21 cellular contexts compared by ENCODE assay signal in genomic region chr20:37868998-37869861, GRCh38. TPM values are rescaled to one million over a fixed set of nuclear protein-coding genes. Genes with fewer than 3 reads are reported as not detected.
DNase-seq lines count a peak whose midpoint lies in the region; ATAC-seq and TF ChIP-seq lines count a peak whose summit lies in the region.
"Had no signal": no experiment of that assay in that cellular context is flagged by ENCODE, and none has a peak within 500 bp of the region (broad histone marks: within the 10 kb centered on the region; RNA-seq: fewer than 3 reads in every experiment).

No MANE protein-coding gene starts in this region.

- no peak for TF ChIP-seq POLR2A in testis (IDR thresholded peaks at IDR 0.05)

- H3K4me3 Mint-ChIP-seq in effector memory CD8-positive, alpha-beta T cell, result no peak overlapping the region
- H3K4me3 Mint-ChIP-seq in endothelial cell (ENCODE audit: unreplicated experiment), result no peak overlapping the region
- H3K4me3 Mint-ChIP-seq: activated CD4-positive, alpha-beta T cell treated with anti-CD3 and anti-CD28 coated beads, Interleukin-2, amount 10 ng/mL, durations not matched to agents 7 days and 5 days; activated naive CD8-positive, alpha-beta T cell treated with anti-CD3 and anti-CD28 coated beads for 36 hours; HFFc6 had no signal

- H3K27me3 ChIP-seq in testis, result no peaks in the 10 kb centered on the region
- H3K27me3 ChIP-seq: BLaER1 treated with 17β-estradiol and CSF1 and Interleukin-3, amounts not matched to agents 10 nM and 100 nM; breast epithelium; heart right ventricle had no signal

- H3K36me3 Mint-ChIP-seq in effector memory CD8-positive, alpha-beta T cell (ENCODE audit: insufficient read depth), result peaks cover 8% of the 10 kb centered on the region
- H3K36me3 Mint-ChIP-seq in endothelial cell (ENCODE audit: low read depth, unreplicated experiment), result peaks cover 29% of the 10 kb centered on the region

- no peak for ATAC-seq in effector memory CD8-positive, alpha-beta T cell (replicated peaks)
- ATAC-seq: heart right ventricle, Right ventricle myocardium inferior had no signal

- no peak overlapping the region for H3K4me3 ChIP-seq in testis
- H3K4me3 ChIP-seq: BLaER1 treated with 17β-estradiol and CSF1 and Interleukin-3, amounts not matched to agents 10 nM and 100 nM; breast epithelium; heart right ventricle; smooth muscle cell had no signal

- intact Hi-C loops in posterior vena cava (cut with DNase I), result no loop called here
- intact Hi-C loops in testis (cut with DNase I; ENCODE audit: low total_unique reads), result no loop called here

- TF ChIP-seq CTCF in testis (IDR thresholded peaks at IDR 0.05), result no peak
- TF ChIP-seq CTCF in endothelial cell (IDR thresholded peaks at IDR 0.05; ENCODE audit: unreplicated experiment), result no peak

- H3K27ac ChIP-seq in testis, result no peak overlapping the region
- H3K27ac ChIP-seq: 22Rv1; BLaER1 treated with 17β-estradiol and CSF1 and Interleukin-3, amounts not matched to agents 10 nM and 100 nM; breast epithelium; heart right ventricle had no signal

- WGBS in testis, 2 donors, result 78 to 93% methylated on average over 5 to 8 of the region's 8 CpGs

- no peaks in the 10 kb centered on the region for H3K9me3 ChIP-seq in testis
- H3K9me3 ChIP-seq: BLaER1 treated with 17β-estradiol and CSF1 and Interleukin-3, amounts not matched to agents 10 nM and 100 nM; breast epithelium; heart right ventricle had no signal

- peak overlapping the region; percentile 57 to 83 for H3K27ac Mint-ChIP-seq in effector memory CD8-positive, alpha-beta T cell
- no peak overlapping the region for H3K27ac Mint-ChIP-seq in endothelial cell (ENCODE audit: unreplicated experiment)
- H3K27ac Mint-ChIP-seq: activated naive CD8-positive, alpha-beta T cell treated with anti-CD3 and anti-CD28 coated beads for 36 hours; HFFc6 had no signal

- no peaks in the 10 kb centered on the region for H3K4me1 Mint-ChIP-seq in effector memory CD8-positive, alpha-beta T cell (ENCODE audit: low read depth in 2 of 2)
- no peaks in the 10 kb centered on the region for H3K4me1 Mint-ChIP-seq in endothelial cell (ENCODE audit: unreplicated experiment)
- H3K4me1 Mint-ChIP-seq: activated CD4-positive, alpha-beta T cell treated with anti-CD3 and anti-CD28 coated beads, Interleukin-2, amount 10 ng/mL, durations not matched to agents 7 days and 5 days; activated naive CD8-positive, alpha-beta T cell treated with anti-CD3 and anti-CD28 coated beads for 36 hours had no signal

- H3K36me3 ChIP-seq in testis (ENCODE audit: low read depth, missing control alignments), result no peaks in the 10 kb centered on the region
- H3K36me3 ChIP-seq: breast epithelium had no signal

- H3K9me3 Mint-ChIP-seq in effector memory CD8-positive, alpha-beta T cell, result no peaks in the 10 kb centered on the region
- H3K9me3 Mint-ChIP-seq in endothelial cell (ENCODE audit: unreplicated experiment), result no peaks in the 10 kb centered on the region
- H3K9me3 Mint-ChIP-seq: activated CD4-positive, alpha-beta T cell treated with anti-CD3 and anti-CD28 coated beads, Interleukin-2, amount 10 ng/mL, durations not matched to agents 7 days and 5 days; activated naive CD8-positive, alpha-beta T cell treated with anti-CD3 and anti-CD28 coated beads for 36 hours; HFFc6 had no signal

- H3K4me1 ChIP-seq in testis, result no peaks in the 10 kb centered on the region
- H3K4me1 ChIP-seq: breast epithelium, heart right ventricle had no signal

- no peaks in the 10 kb centered on the region for H3K27me3 Mint-ChIP-seq in effector memory CD8-positive, alpha-beta T cell
- peaks cover 3% of the 10 kb centered on the region for H3K27me3 Mint-ChIP-seq in endothelial cell (ENCODE audit: unreplicated experiment)
- H3K27me3 Mint-ChIP-seq: activated CD4-positive, alpha-beta T cell treated with anti-CD3 and anti-CD28 coated beads, Interleukin-2, amount 10 ng/mL, durations not matched to agents 7 days and 5 days; activated naive CD8-positive, alpha-beta T cell treated with anti-CD3 and anti-CD28 coated beads for 36 hours had no signal

- DNase-seq in NCI-H1105 treated with DMSO at 0.1 percent for 48 hours (lab: John Stamatoyannopoulos, UW) (peak; percentile 44), NCI-H1105 (lab: John Stamatoyannopoulos, UW) (no peak), LHCN-M2 (ENCODE audit: low read depth) (peak; percentile 20), posterior vena cava (ENCODE audit: low spot score) (peak; percentile 62), testis (no peak), endothelial cell (ENCODE audit: low spot score) (no peak), foreskin melanocyte (no peak)
- DNase-seq in effector memory CD8-positive, alpha-beta T cell, result no peak
- DNase-seq: activated CD4-positive, alpha-beta T cell treated with anti-CD3 and anti-CD28 coated beads, Interleukin-2, amount 10 ng/mL, durations not matched to agents 7 days and 5 days; activated naive CD8-positive, alpha-beta T cell treated with anti-CD3 and anti-CD28 coated beads for 36 hours; DMS153; heart right ventricle; HFFc6; kidney glomerular epithelial cell; NCI-H2171 treated with DMSO at 0.1 percent for 48 hours; stimulated activated naive CD4-positive, alpha-beta T cell had no signal

RNA-seq across cellular contexts. Expression of gene VSTM2L, which starts 33.7 kb away (rescaled TPM):
- total RNA-seq in LHCN-M2 (2014; rRNA removed) (35.2 and 47.3 TPM in 2 replicates), posterior vena cava (1 to 10 TPM; 6.4 to 6.9 TPM), testis (10 to 100 TPM; 40.2 to 74.7 TPM), endothelial cell (ENCODE audit: unreplicated experiment) (1.6 TPM)
- 24.5 TPM for polyA plus RNA-seq in LHCN-M2 (2012)
- 7.3 TPM for polyA plus RNA-seq in testis (ENCODE audit: insufficient read depth, low read depth, low replicate concordance)
- total RNA-seq: activated CD4-positive, alpha-beta T cell treated with anti-CD3 and anti-CD28 coated beads, Interleukin-2, amount 10 ng/mL, durations not matched to agents 7 days and 5 days; activated naive CD8-positive, alpha-beta T cell treated with anti-CD3 and anti-CD28 coated beads for 36 hours had no signal

Comparison
In these comparisons a context has a peak if more than half of its experiments do, and no peak if none do; other contexts are left out.
1. DNase-seq: peak in NCI-H1105 treated with DMSO at 0.1 percent for 48 hours (single experiment), LHCN-M2 (single experiment) and posterior vena cava (single experiment); none in NCI-H1105 (single experiment), effector memory CD8-positive, alpha-beta T cell (0 of 3), testis (single experiment), endothelial cell (single experiment) and foreskin melanocyte (single experiment).